8 cellular contexts compared by ENCODE assay signal in genomic region chr20:23668477-23668951, GRCh38. TPM values are rescaled to one million over a fixed set of nuclear protein-coding genes. Genes with fewer than 3 reads are reported as not detected.
DNase-seq lines count a peak whose midpoint lies in the region; ATAC-seq and TF ChIP-seq lines count a peak whose summit lies in the region.

No MANE protein-coding gene starts in this region.

- peaks cover 0 to 4% (median 0%) of the 10 kb centered on the region in 7 donors for H3K9me3 Mint-ChIP-seq in CD14-positive monocyte
- H3K9me3 Mint-ChIP-seq in activated T-helper 1 cell treated with anti-CD3 and anti-CD28 coated beads, Interleukin-12 subunit alpha, Interleukin-12 subunit beta, Interleukin-2, Interleukin-4 antibody, amounts not matched to agents 30 ng/mL and 10 ng/mL and 1 ng/mL, durations not matched to agents 14 hours and 24 hours and 36 hours = no peaks in the 10 kb centered on the region

- H3K4me1 ChIP-seq in heart left ventricle (peaks cover 0 to 12% (median 1%) of the 10 kb centered on the region in 12 donors), psoas muscle (no peaks in the 10 kb centered on the region)

- no peak overlapping the region for H3K4me3 Mint-ChIP-seq in CD14-positive monocyte
- no peak overlapping the region for H3K4me3 Mint-ChIP-seq in activated T-helper 1 cell treated with anti-CD3 and anti-CD28 coated beads, Interleukin-12 subunit alpha, Interleukin-12 subunit beta, Interleukin-2, Interleukin-4 antibody, amounts not matched to agents 30 ng/mL and 10 ng/mL and 1 ng/mL, durations not matched to agents 14 hours and 24 hours and 36 hours

- TF ChIP-seq CTCF in CD14-positive monocyte (IDR thresholded peaks at IDR 0.05) (peak; percentile 90), heart left ventricle (IDR thresholded peaks at IDR 0.05) (peak; percentile 78 to 94 (median 84)), psoas muscle (IDR thresholded peaks at IDR 0.05) (peak; percentile 88)

- DNase-seq in CD14-positive monocyte (ENCODE audit: low spot score) (peak; percentile 59), NCI-H774 (lab: John Stamatoyannopoulos, UW) (peak; percentile 16), heart left ventricle (peak in 4 of 5 donors; percentile 40 to 54 (median 48)), psoas muscle (no peak)
- peak; percentile 18 for DNase-seq in activated T-helper 1 cell treated with anti-CD3 and anti-CD28 coated beads, Interleukin-12 subunit alpha, Interleukin-12 subunit beta, Interleukin-2, Interleukin-4 antibody, amounts not matched to agents 30 ng/mL and 10 ng/mL and 1 ng/mL, durations not matched to agents 14 hours and 24 hours and 36 hours (ENCODE audit: low spot score)

- no peak overlapping the region for H3K27ac ChIP-seq in heart left ventricle
- H3K27ac ChIP-seq in psoas muscle = no peak overlapping the region

- H3K36me3 ChIP-seq in heart left ventricle (no peaks in the 10 kb centered on the region), psoas muscle (ENCODE audit: insufficient read depth in 1 of 2, low read depth in 1 of 2) (no peaks in the 10 kb centered on the region)

- H3K9me3 ChIP-seq in heart left ventricle (peaks cover 0 to 2% (median 0%) of the 10 kb centered on the region in 12 donors), psoas muscle (no peaks in the 10 kb centered on the region)

- peaks cover 0 to 2% (median 2%) of the 10 kb centered on the region in 3 donors for H3K27me3 Mint-ChIP-seq in CD14-positive monocyte (ENCODE audit: low read depth in 3 of 3)
- no peaks in the 10 kb centered on the region for H3K27me3 Mint-ChIP-seq in activated T-helper 1 cell treated with anti-CD3 and anti-CD28 coated beads, Interleukin-12 subunit alpha, Interleukin-12 subunit beta, Interleukin-2, Interleukin-4 antibody, amounts not matched to agents 30 ng/mL and 10 ng/mL and 1 ng/mL, durations not matched to agents 14 hours and 24 hours and 36 hours (ENCODE audit: insufficient read depth)

- H3K27ac Mint-ChIP-seq in CD14-positive monocyte = no peak overlapping the region
- H3K27ac Mint-ChIP-seq in activated T-helper 1 cell treated with anti-CD3 and anti-CD28 coated beads, Interleukin-12 subunit alpha, Interleukin-12 subunit beta, Interleukin-2, Interleukin-4 antibody, amounts not matched to agents 30 ng/mL and 10 ng/mL and 1 ng/mL, durations not matched to agents 14 hours and 24 hours and 36 hours = no peak overlapping the region

- peaks cover 6% of the 10 kb centered on the region for H3K4me1 Mint-ChIP-seq in CD14-positive monocyte
- no peaks in the 10 kb centered on the region for H3K4me1 Mint-ChIP-seq in activated T-helper 1 cell treated with anti-CD3 and anti-CD28 coated beads, Interleukin-12 subunit alpha, Interleukin-12 subunit beta, Interleukin-2, Interleukin-4 antibody, amounts not matched to agents 30 ng/mL and 10 ng/mL and 1 ng/mL, durations not matched to agents 14 hours and 24 hours and 36 hours (ENCODE audit: low read depth)

- TF ChIP-seq POLR2A in heart left ventricle (IDR thresholded peaks at IDR 0.05) = no peak

- no peaks in the 10 kb centered on the region for H3K36me3 Mint-ChIP-seq in CD14-positive monocyte
- H3K36me3 Mint-ChIP-seq in activated T-helper 1 cell treated with anti-CD3 and anti-CD28 coated beads, Interleukin-12 subunit alpha, Interleukin-12 subunit beta, Interleukin-2, Interleukin-4 antibody, amounts not matched to agents 30 ng/mL and 10 ng/mL and 1 ng/mL, durations not matched to agents 14 hours and 24 hours and 36 hours (ENCODE audit: low read depth) = no peaks in the 10 kb centered on the region

- H3K27me3 ChIP-seq in heart left ventricle = no peaks in the 10 kb centered on the region
- no peaks in the 10 kb centered on the region for H3K27me3 ChIP-seq in psoas muscle (ENCODE audit: insufficient read depth in 3 of 3, low read length in 2 of 3)

- ATAC-seq in GM18517 (IDR thresholded peaks at IDR 0.05; ENCODE audit: unreplicated experiment) (peak; percentile 65), HG03354 (IDR thresholded peaks at IDR 0.05; ENCODE audit: poor library complexity, severe bottlenecking, unreplicated experiment) (peak; percentile 82), heart left ventricle (peak; percentile 47 to 76 (median 73)), psoas muscle (peak; percentile 86 to 91 (median 87)), HG03097 (IDR thresholded peaks at IDR 0.05; ENCODE audit: low FRiP score, unreplicated experiment) (no peak)

- 7 to 13% (median 9%) methylated on average over 4 of the region's 4 CpGs for WGBS in heart left ventricle, 4 donors
- 4 to 6% (median 5%) methylated on average over 4 of the region's 4 CpGs for WGBS in psoas muscle, 3 donors

- H3K4me3 ChIP-seq in heart left ventricle (no peak overlapping the region), psoas muscle (no peak overlapping the region)

- intact Hi-C loops in CD14-positive monocyte (cut with micrococcal nuclease) = loop anchor here in 1 of 2 donors (5.0 kb wide), 1 partner anchor 329 kb away; no protein-coding TSS in a partner anchor
- intact Hi-C loops in activated T-helper 1 cell treated with anti-CD3 and anti-CD28 coated beads, Interleukin-12 subunit alpha, Interleukin-12 subunit beta, Interleukin-2, Interleukin-4 antibody, amounts not matched to agents 30 ng/mL and 10 ng/mL and 1 ng/mL, durations not matched to agents 14 hours and 24 hours and 36 hours (cut with micrococcal nuclease) = no loop called here
- intact Hi-C loops in heart left ventricle (cut with DNase I) = loop anchor here in 8 of 10 donors (5.0 to 10.0 kb wide), 3 partner anchors 64 to 329 kb away; partner anchors contain the start of gene CST9 (in 1 of the 8)
- intact Hi-C loops in psoas muscle (cut with DNase I) = loop anchor here (5.0 kb wide), 1 partner anchor 329 kb away; no protein-coding TSS in a partner anchor

RNA-seq across cellular contexts. Expression of gene CST4, which starts 20.3 kb away (rescaled TPM):
- polyA plus RNA-seq in CD14-positive monocyte = not detected
- not detected in 2 replicates for total RNA-seq in activated T-helper 1 cell treated with anti-CD3 and anti-CD28 coated beads, Interleukin-12 subunit alpha, Interleukin-12 subunit beta, Interleukin-2, Interleukin-4 antibody, amounts not matched to agents 30 ng/mL and 10 ng/mL and 1 ng/mL, durations not matched to agents 14 hours and 24 hours and 36 hours
- not detected for total RNA-seq in heart left ventricle
- polyA plus RNA-seq in heart left ventricle = not detected
- not detected for total RNA-seq in psoas muscle
- polyA plus RNA-seq in psoas muscle = not detected

RNA-seq across cellular contexts. Expression of gene CST3, which starts 30.8 kb away (rescaled TPM):
- 1,000 to 10,000 TPM; 2,657 to 3,222 TPM for polyA plus RNA-seq in CD14-positive monocyte
- total RNA-seq in activated T-helper 1 cell treated with anti-CD3 and anti-CD28 coated beads, Interleukin-12 subunit alpha, Interleukin-12 subunit beta, Interleukin-2, Interleukin-4 antibody, amounts not matched to agents 30 ng/mL and 10 ng/mL and 1 ng/mL, durations not matched to agents 14 hours and 24 hours and 36 hours = 0.31 and 0.61 TPM in 2 replicates
- total RNA-seq in heart left ventricle = 1,000 to 10,000 TPM in 3 of 9 donors, 100 to 1,000 TPM in 6; 482 to 1,194 (median 708) TPM
- 100 to 1,000 TPM; 240 to 611 TPM for polyA plus RNA-seq in heart left ventricle
- total RNA-seq in psoas muscle = 100 to 1,000 TPM; 422 to 713 (median 508) TPM
- 100 to 1,000 TPM; 374 to 415 (median 394) TPM for polyA plus RNA-seq in psoas muscle

Comparison
In these comparisons a context has a peak if more than half of its experiments do, and no peak if none do; other contexts are left out.
1. DNase-seq: peak in CD14-positive monocyte (single experiment), NCI-H774 (single experiment), activated T-helper 1 cell treated with anti-CD3 and anti-CD28 coated beads, Interleukin-12 subunit alpha, Interleukin-12 subunit beta, Interleukin-2, Interleukin-4 antibody, amounts not matched to agents 30 ng/mL and 10 ng/mL and 1 ng/mL, durations not matched to agents 14 hours and 24 hours and 36 hours (single experiment) and heart left ventricle (4 of 5); none in psoas muscle (0 of 2).
2. RNA of gene CST3, which starts 30.8 kb away (total RNA-seq): 482 to 1,194 TPM in heart left ventricle and 422 to 713 TPM in psoas muscle; 0.31 to 0.61 TPM in activated T-helper 1 cell treated with anti-CD3 and anti-CD28 coated beads, Interleukin-12 subunit alpha, Interleukin-12 subunit beta, Interleukin-2, Interleukin-4 antibody, amounts not matched to agents 30 ng/mL and 10 ng/mL and 1 ng/mL, durations not matched to agents 14 hours and 24 hours and 36 hours; every median in the first group is over 100 times any median in the second.
3. Peak in every context shown above with its lines, with median percentiles within 50 percentile points of each other: CTCF ChIP-seq.